Comparison of ENCODE assay signal across 19 cellular contexts in the genomic region with DNA sequence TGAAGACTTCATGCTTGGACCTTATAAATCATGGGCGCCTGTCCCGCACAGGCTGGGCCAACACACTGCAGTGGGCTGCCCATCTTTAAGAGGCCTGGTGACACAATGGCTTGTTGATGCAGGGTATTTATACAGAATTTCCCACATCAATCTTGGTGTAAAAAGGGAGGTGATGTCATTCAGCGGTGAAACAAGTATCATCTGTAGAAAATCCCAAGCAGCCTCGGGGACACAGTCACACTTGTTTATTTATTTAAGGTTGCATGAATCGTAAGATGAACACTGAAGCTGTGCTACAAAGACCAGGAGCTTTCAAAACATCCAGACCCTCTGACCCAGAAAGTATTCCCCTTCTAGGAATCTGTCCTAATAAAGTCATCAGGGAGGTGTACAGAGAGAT. TPM values are rescaled to one million over a fixed set of nuclear protein-coding genes. Genes with fewer than 3 reads are reported as not detected.
A peak's percentile ranks its signal among the peaks of the same experiment; 100 is the strongest.
DNase-seq lines count a peak whose midpoint lies in the region; ATAC-seq and TF ChIP-seq lines count a peak whose summit lies in the region.
"Had no signal": no experiment of that assay in that cellular context is flagged by ENCODE, and none has a peak within 500 bp of the region (broad histone marks: within the 10 kb centered on the region; RNA-seq: fewer than 3 reads in every experiment).

No MANE protein-coding gene starts in this region.

- ATAC-seq in HG03432 (IDR thresholded peaks at IDR 0.05; ENCODE audit: unreplicated experiment): no peak

- in situ Hi-C loops in brain microvascular endothelial cell (cut with HindIII; ENCODE audit: low pct_ligation_motif_present, low sequenced_read_pairs): no loop called here

- H3K27ac ChIP-seq in brain microvascular endothelial cell (no peak overlapping the region), substantia nigra (ENCODE audit: low read depth, low read length, poor library complexity, severe bottlenecking) (no peak overlapping the region)
- H3K27ac ChIP-seq: RWPE1 had no signal

- H3K27me3 ChIP-seq in brain microvascular endothelial cell (replicated peaks): no peaks in the 10 kb centered on the region

- no peaks in the 10 kb centered on the region for H3K36me3 ChIP-seq in brain microvascular endothelial cell (replicated peaks)

- TF ChIP-seq CTCF in brain microvascular endothelial cell (IDR thresholded peaks at IDR 0.05; ENCODE audit: low read depth, low read length, missing control alignments): no peak

- H3K4me3 ChIP-seq in brain microvascular endothelial cell (ENCODE audit: low read depth, low read length): no peak overlapping the region

- DNase-seq in EH (ENCODE audit: low read depth): peak; percentile 17
- peak; percentile 80 for DNase-seq in M059J (ENCODE audit: low read depth)
- DNase-seq in brain microvascular endothelial cell: peak; percentile 5
- DNase-seq in left kidney (ENCODE audit: low read depth, low spot score): peak; percentile 82
- no peak for DNase-seq in NCI-H1092 (lab: John Stamatoyannopoulos, UW)
- no peak for DNase-seq in NOMO-1 treated with DMSO at 0.1 percent for 48 hours (lab: John Stamatoyannopoulos, UW; ENCODE audit: unreplicated experiment)
- DNase-seq in substantia nigra (lab: John Stamatoyannopoulos, UW): no peak
- DNase-seq: C1 segment of cervical spinal cord, DMS 273 treated with DMSO at 0.1 percent for 48 hours, HCEC 1CT, Karpas-422, MM.1S, NCI-H1105 treated with DMSO at 0.1 percent for 48 hours, NCI-H1694 treated with DMSO at 0.1 percent for 48 hours, NCI-H526 treated with DMSO at 0.1 percent for 48 hours had no signal

RNA-seq across cellular contexts. Expression of a gene that starts 40.5 kb away (rescaled TPM):
- not detected in 2 replicates for total RNA-seq in M059J (2014; rRNA removed; shearing (Covaris generic))
- total RNA-seq: A673, OCI-LY7 had no signal

Comparison
In these comparisons a context has a peak if more than half of its experiments do, and no peak if none do; other contexts are left out.
1. DNase-seq: peak in EH (single experiment), M059J (single experiment), brain microvascular endothelial cell (single experiment) and left kidney (single experiment); none in NCI-H1092 (single experiment), NOMO-1 treated with DMSO at 0.1 percent for 48 hours (single experiment) and substantia nigra (0 of 49).